8 cellular contexts compared by ENCODE assay signal in the genomic region with DNA sequence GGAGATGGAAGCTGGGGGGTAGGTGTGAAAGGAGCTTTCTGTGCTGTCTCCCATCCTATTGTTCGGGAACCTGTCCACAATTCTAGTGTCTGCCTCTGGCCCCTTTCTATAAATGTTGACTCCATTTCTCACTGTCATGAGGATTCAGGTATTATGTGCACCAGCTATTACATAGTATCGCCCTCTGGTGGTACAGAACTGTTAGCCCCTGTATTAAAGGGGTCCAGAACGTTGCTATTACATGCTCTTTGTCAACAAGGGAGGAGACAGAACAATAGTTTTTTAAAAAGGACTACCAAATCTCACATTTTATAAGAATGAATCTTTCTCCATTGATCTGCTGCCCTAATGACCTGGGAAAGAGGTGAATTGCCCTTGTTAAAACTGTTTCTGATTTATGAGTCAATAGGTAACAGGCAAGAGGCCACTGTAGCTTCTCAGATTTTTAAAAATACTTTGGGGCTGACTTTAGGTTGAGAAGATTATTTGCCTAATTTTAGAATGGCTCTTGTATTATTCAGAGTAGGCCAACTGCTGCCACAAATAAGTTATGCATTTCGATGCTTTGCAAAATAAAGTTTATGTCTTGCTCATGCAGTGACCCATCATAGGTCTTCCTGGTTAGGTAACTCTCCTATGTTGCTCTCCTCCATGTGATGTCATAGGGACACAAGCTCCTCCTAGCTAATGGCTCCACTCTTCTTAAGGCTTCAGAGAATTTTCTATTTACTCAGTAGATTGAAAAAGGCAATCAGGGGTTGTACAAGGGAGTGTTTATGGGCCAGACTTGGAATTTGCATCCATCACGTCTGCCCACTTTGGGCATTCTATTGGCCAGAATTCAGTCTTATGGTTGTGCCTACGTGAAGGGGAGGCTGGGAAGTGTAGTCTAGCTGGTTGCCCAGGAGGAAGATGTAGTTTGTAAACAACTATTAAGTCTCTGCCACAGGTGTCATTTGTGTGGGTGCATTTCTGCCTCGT. TPM values are rescaled to one million over a fixed set of nuclear protein-coding genes. Genes with fewer than 3 reads are reported as not detected.
DNase-seq lines count a peak whose midpoint lies in the region; TF ChIP-seq lines count a peak whose summit lies in the region.

No MANE protein-coding gene starts in this region.

- peaks cover 10 to 14% of the 10 kb centered on the region in 2 experiments for H3K9me3 Mint-ChIP-seq in H9

- TF ChIP-seq POLR2A in prostate gland (IDR thresholded peaks at IDR 0.05), result no peak

- H4K91ac ChIP-seq in H9 (ENCODE audit: insufficient read length, low read depth, low read length), result no peak overlapping the region

- H3K4me3 Mint-ChIP-seq in H9, result no peak overlapping the region

- H3K4me2 ChIP-seq in H9 (ENCODE audit: insufficient read depth, insufficient read length, low read length) (no peak overlapping the region), MM.1S (ENCODE audit: low read depth, low read length) (no peak overlapping the region)

- H2AFZ ChIP-seq in H9 (ENCODE audit: low read length), result no peak overlapping the region
- H2AFZ ChIP-seq in MM.1S (ENCODE audit: low read length), result no peak overlapping the region

- H3K9me3 ChIP-seq in H9 (ENCODE audit: control insufficient read depth, low read depth, low read length) (peaks cover 5% of the 10 kb centered on the region), MM.1S (replicated peaks; ENCODE audit: insufficient read depth, low read length) (no peaks in the 10 kb centered on the region), prostate gland (no peaks in the 10 kb centered on the region)

- H3K23ac ChIP-seq in H9 (ENCODE audit: insufficient read length, low read depth, low read length), result no peak overlapping the region

- no peak overlapping the region for H3K18ac ChIP-seq in H9 (ENCODE audit: insufficient read length, low read depth, low read length)

- H3K56ac ChIP-seq in H9 (ENCODE audit: insufficient read length, low read depth, low read length), result no peak overlapping the region

- H3K4me1 ChIP-seq in H9 (ENCODE audit: insufficient read depth, low read length) (no peaks in the 10 kb centered on the region), MM.1S (ENCODE audit: low read length) (no peaks in the 10 kb centered on the region), prostate gland (replicated peaks) (no peaks in the 10 kb centered on the region)

- no peak overlapping the region for H2BK20ac ChIP-seq in H9 (ENCODE audit: low read depth, low read length, poor library complexity, severe bottlenecking)

- no peak overlapping the region for H2BK5ac ChIP-seq in H9 (ENCODE audit: insufficient read length, low read length)

- no peak overlapping the region for H3K14ac ChIP-seq in H9 (ENCODE audit: insufficient read depth, low read length)

- peaks cover 45% of the 10 kb centered on the region for H3K27me3 Mint-ChIP-seq in H9 (ENCODE audit: low read depth)

- H3K79me1 ChIP-seq in H9 (ENCODE audit: insufficient read depth, low read depth, low read length, poor library complexity, severe bottlenecking), result no peaks in the 10 kb centered on the region

- H2BK15ac ChIP-seq in H9 (ENCODE audit: low read depth, low read length), result no peak overlapping the region

- no peaks in the 10 kb centered on the region for H4K20me1 ChIP-seq in H9 (ENCODE audit: control insufficient read depth, insufficient read depth, insufficient read length)
- H4K20me1 ChIP-seq in MM.1S (ENCODE audit: insufficient read depth, low read length), result no peaks in the 10 kb centered on the region

- no peak overlapping the region for H3K4me3 ChIP-seq in MM.1S (ENCODE audit: low read length)
- H3K4me3 ChIP-seq in fibroblast of mammary gland (ENCODE audit: control insufficient read depth, low read depth, low read length), result no peak overlapping the region
- H3K4me3 ChIP-seq in prostate gland, result no peak overlapping the region

- TF ChIP-seq CTCF in H9 (conservative IDR thresholded peaks at IDR 0.05) (peak; percentile 85), MM.1S (IDR thresholded peaks at IDR 0.05; ENCODE audit: low read length) (peak; percentile 76), fibroblast of mammary gland (conservative IDR thresholded peaks at IDR 0.05; ENCODE audit: control insufficient read depth, insufficient read depth, low read depth, low read length) (peak; percentile 88), prostate gland (IDR thresholded peaks at IDR 0.05) (peak in 3 of 4 experiments; percentile 38 to 63 (median 42))

- H3K9ac ChIP-seq in H9 (ENCODE audit: extremely low read depth, insufficient read length, low read length) (no peak overlapping the region), MM.1S (ENCODE audit: low read length) (no peak overlapping the region)

- H3K9me2 ChIP-seq in MM.1S (replicated peaks; ENCODE audit: insufficient read depth, low read length), result no peaks in the 10 kb centered on the region

- H3F3A ChIP-seq in MM.1S (ENCODE audit: insufficient read depth, low read length), result no peaks in the 10 kb centered on the region

- no peak overlapping the region for H3K4ac ChIP-seq in H9 (ENCODE audit: low read depth, low read length)

- DNase-seq in A172 (ENCODE audit: low spot score), result peak; percentile 55
- peak; percentile 79 for DNase-seq in ELR (ENCODE audit: low read depth)
- no peak for DNase-seq in H9
- peak; percentile 62 for DNase-seq in MM.1S
- peak; percentile 29 to 63 for DNase-seq in SW 1271 (lab: John Stamatoyannopoulos, UW)
- DNase-seq in fibroblast of mammary gland (ENCODE audit: low read depth), result peak; percentile 59
- DNase-seq in prostate gland (ENCODE audit: low spot score), result no peak
- no peak for DNase-seq in NCI-H1048 (lab: John Stamatoyannopoulos, UW)

- H3K36me3 Mint-ChIP-seq in H9 (ENCODE audit: insufficient read depth in 1 of 3, low read depth in 3 of 3), result peaks cover 2 to 11% (median 5%) of the 10 kb centered on the region in 3 experiments; a peak in 4 of 7 replicates

- H4K8ac ChIP-seq in H9 (replicated peaks; ENCODE audit: insufficient read length, low read depth, low read length), result no peak overlapping the region

- H3K27ac ChIP-seq in H9 (ENCODE audit: insufficient read length, low read depth, low read length) (no peak overlapping the region), MM.1S (ENCODE audit: low read length) (no peak overlapping the region), prostate gland (no peak overlapping the region)

- intact Hi-C loops in prostate gland (cut with DNase I), result no loop called here

- no peak overlapping the region for H2AK5ac ChIP-seq in H9 (ENCODE audit: insufficient read length, low read length)

- no peak overlapping the region for H3T11ph ChIP-seq in H9 (ENCODE audit: low read length)

- H3K27me3 ChIP-seq in H9 (ENCODE audit: insufficient read depth, low read length) (no peaks in the 10 kb centered on the region), MM.1S (replicated peaks; ENCODE audit: insufficient read depth, low read length) (no peaks in the 10 kb centered on the region), prostate gland (replicated peaks; ENCODE audit: insufficient read depth) (no peaks in the 10 kb centered on the region)

- no peak overlapping the region for H3K27ac Mint-ChIP-seq in H9

- H3K36me3 ChIP-seq in MM.1S (replicated peaks; ENCODE audit: insufficient read depth, low read length), result no peaks in the 10 kb centered on the region
- H3K36me3 ChIP-seq in prostate gland, result no peaks in the 10 kb centered on the region

- no peak overlapping the region for H2BK12ac ChIP-seq in H9 (ENCODE audit: insufficient read length, low read depth, low read length)

- no peaks in the 10 kb centered on the region for H3K23me2 ChIP-seq in H9 (ENCODE audit: insufficient read length, low read depth, low read length, poor library complexity, severe bottlenecking)

- no peaks in the 10 kb centered on the region for H3K4me1 Mint-ChIP-seq in H9

- no CpG with 5 or more reads among the region's 7 CpGs for WGBS in H9 (ENCODE audit: extremely low coverage, insufficient read length, low lambda C conversion rate)
- 57% methylated on average over 7 of the region's 7 CpGs for WGBS in prostate gland

- H2BK120ac ChIP-seq in H9 (ENCODE audit: low read depth, low read length, poor library complexity, severe bottlenecking), result no peak overlapping the region

- H3K79me2 ChIP-seq in H9 (ENCODE audit: insufficient read depth, low read length) (no peaks in the 10 kb centered on the region), MM.1S (ENCODE audit: low read length) (no peaks in the 10 kb centered on the region)

- no peak overlapping the region for H4K5ac ChIP-seq in H9 (ENCODE audit: insufficient read length, low read depth, low read length)

RNA-seq across cellular contexts. Expression of a gene that starts 20.8 kb away (rescaled TPM):
- not detected in 2 replicates for total RNA-seq in A172 (2014; rRNA removed; shearing (Covaris generic))
- total RNA-seq in H9 (2021) (not detected in 2 replicates), prostate gland (not detected)

RNA-seq across cellular contexts. Expression of a gene that starts 25.8 kb away (rescaled TPM):
- not detected in 2 replicates for total RNA-seq in A172 (2014; rRNA removed; shearing (Covaris generic))
- total RNA-seq in H9 (2021) (not detected in 2 replicates), prostate gland (not detected)

RNA-seq across cellular contexts. Expression of a gene that starts 27.4 kb away (rescaled TPM):
- total RNA-seq in A172 (2014; rRNA removed; shearing (Covaris generic)), result 339 and 388 TPM in 2 replicates
- 101 and 111 TPM in 2 replicates for total RNA-seq in H9 (2021)
- 100 to 1,000 TPM; 189 to 191 TPM for total RNA-seq in prostate gland

Comparison
In these comparisons a context has a peak if more than half of its experiments do, and no peak if none do; other contexts are left out.
1. DNase-seq: peak in A172 (single experiment), ELR (single experiment), MM.1S (single experiment), SW 1271 (2 of 2) and fibroblast of mammary gland (single experiment); none in H9 (single experiment), prostate gland (single experiment) and NCI-H1048 (single experiment).
2. Peak in every context shown above with its lines, with median percentiles within 50 percentile points of each other: CTCF ChIP-seq.